Comparison of ENCODE assay signal across 20 cellular contexts in genomic region chr3:134344560-134344959, GRCh38. TPM values are rescaled to one million over a fixed set of nuclear protein-coding genes. Genes with fewer than 3 reads are reported as not detected.
"Had no signal": no experiment of that assay in that cellular context is flagged by ENCODE, and none has a peak within 500 bp of the region (broad histone marks: within the 10 kb centered on the region; RNA-seq: fewer than 3 reads in every experiment).

No MANE protein-coding gene starts in this region.

- H3K4me3 Mint-ChIP-seq: activated naive CD4-positive, alpha-beta T cell treated with anti-CD3 and anti-CD28 coated beads, Interleukin-2, amount 10 ng/mL, durations not matched to agents 7 days and 5 days; activated T-cell treated with anti-CD3 and anti-CD28 coated beads, Interleukin-2, amount 50 U/mL, for 4 hours; dendritic cell treated with granulocyte-macrophage colony-stimulating factor and Interleukin-4, amounts not matched to agents 40 ng/mL and 50 ng/mL, for 4 days; naive thymus-derived CD4-positive, alpha-beta T cell; neural progenitor cell; stimulated activated naive B cell treated with anti-CD40 and anti-IgM and Interleukin-4, amounts not matched to agents 10 μg/mL and 1 μg/mL and 100 μg/mL, for 72 hours had no signal

- H3K4me1 Mint-ChIP-seq: activated naive CD4-positive, alpha-beta T cell treated with anti-CD3 and anti-CD28 coated beads, Interleukin-2, amount 10 ng/mL, durations not matched to agents 7 days and 5 days had no signal

- ATAC-seq: activated T-cell treated with anti-CD3 and anti-CD28 coated beads, Interleukin-2, amount 50 U/mL, for 4 hours; heart right ventricle; left lobe of liver; lower lobe of right lung; naive thymus-derived CD4-positive, alpha-beta T cell had no signal

- H3K27me3 Mint-ChIP-seq: dendritic cell treated with granulocyte-macrophage colony-stimulating factor and Interleukin-4, amounts not matched to agents 40 ng/mL and 50 ng/mL, for 4 days had no signal

- DNase-seq: activated CD4-positive, alpha-beta T cell treated with anti-CD3 and anti-CD28 coated beads, Interleukin-2, amount 50 U/mL, for 4 hours; activated CD8-positive, alpha-beta memory T cell treated with anti-CD3 and anti-CD28 coated beads for 24 hours; activated CD8-positive, alpha-beta memory T cell treated with anti-CD3 and anti-CD28 coated beads, Interleukin-2, amount 50 U/mL, for 4 hours; activated naive CD4-positive, alpha-beta T cell treated with anti-CD3 and anti-CD28 coated beads, Interleukin-2, amount 10 ng/mL, durations not matched to agents 7 days and 5 days; activated T-cell treated with anti-CD3 and anti-CD28 coated beads, Interleukin-2, amount 50 U/mL, for 4 hours; amygdala; caudate nucleus; effector CD4-positive, alpha-beta T cell; heart right ventricle; kidney; lower lobe of right lung; naive thymus-derived CD4-positive, alpha-beta T cell; retina; stimulated activated CD4-positive, alpha-beta T cell treated with anti-CD3 and anti-CD28 coated beads, Interleukin-2, amount 100 ng/mL, for 48 hours; stimulated activated CD8-positive, alpha-beta memory T cell treated with anti-CD3 and anti-CD28 coated beads, Interleukin-4, amount 100 ng/mL, for 48 hours; stimulated activated naive B cell treated with anti-CD40 and anti-IgM and Interleukin-4, amounts not matched to agents 10 μg/mL and 1 μg/mL and 100 μg/mL, for 72 hours; trophoblast cell had no signal

- H3K36me3 Mint-ChIP-seq: activated naive CD4-positive, alpha-beta T cell treated with anti-CD3 and anti-CD28 coated beads, Interleukin-2, amount 10 ng/mL, durations not matched to agents 7 days and 5 days had no signal

- H3K27ac Mint-ChIP-seq: activated naive CD4-positive, alpha-beta T cell treated with anti-CD3 and anti-CD28 coated beads, Interleukin-2, amount 10 ng/mL, durations not matched to agents 7 days and 5 days; dendritic cell treated with granulocyte-macrophage colony-stimulating factor and Interleukin-4, amounts not matched to agents 40 ng/mL and 50 ng/mL, for 4 days; naive thymus-derived CD4-positive, alpha-beta T cell; neural progenitor cell; stimulated activated naive B cell treated with anti-CD40 and anti-IgM and Interleukin-4, amounts not matched to agents 10 μg/mL and 1 μg/mL and 100 μg/mL, for 72 hours had no signal

RNA-seq across cellular contexts. Expression of gene AMOTL2, which starts 29.7 kb away (rescaled TPM):
- total RNA-seq: naive thymus-derived CD4-positive, alpha-beta T cell had no signal
